Comparison of ENCODE assay signal across 16 cellular contexts in the genomic region with DNA sequence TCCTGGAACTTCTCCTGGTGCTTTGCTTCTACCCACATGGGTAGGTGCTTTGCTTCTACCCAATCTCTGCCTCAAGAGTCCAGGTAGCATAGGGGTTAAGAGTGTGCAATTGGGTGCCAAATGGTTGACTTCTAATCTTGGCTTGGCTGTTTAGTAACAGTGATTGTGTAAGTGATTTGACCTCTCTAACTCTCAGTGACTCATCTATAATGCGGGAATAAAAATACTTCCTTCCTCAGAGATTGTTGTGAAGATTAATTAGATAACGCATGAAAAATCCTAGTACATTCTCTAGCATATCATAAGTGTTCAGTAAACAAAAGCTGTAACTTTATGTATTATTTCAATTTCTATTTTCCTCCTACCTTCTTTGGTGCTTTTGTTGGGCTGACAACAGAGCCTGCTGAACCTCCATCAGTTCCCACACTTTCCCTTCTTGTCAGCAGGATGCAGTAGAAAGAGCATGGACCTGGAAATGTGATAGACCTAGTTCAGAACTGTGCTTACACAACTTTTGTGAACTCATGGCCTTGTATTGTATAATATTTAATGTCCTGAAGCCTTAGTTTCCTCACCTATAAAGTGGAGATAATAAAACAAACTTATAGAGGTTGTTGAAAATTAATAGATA.
DNase-seq lines count a peak whose midpoint lies in the region; ATAC-seq, FAIRE-seq and TF ChIP-seq lines count a peak whose summit lies in the region.
"Had no signal": no experiment of that assay in that cellular context is flagged by ENCODE, and none has a peak within 500 bp of the region (broad histone marks: within the 10 kb centered on the region; RNA-seq: fewer than 3 reads in every experiment).

No MANE protein-coding gene starts in this region.

- TF ChIP-seq EP300 in HepG2 (IDR thresholded peaks at IDR 0.05; ENCODE audit: low read depth in 2 of 2, low read length in 2 of 2) (no peak), HepG2 (CRISPR knock-in tag; IDR thresholded peaks at IDR 0.05; ENCODE audit: borderline replicate concordance) (no peak)

- TF ChIP-seq CTCF in liver (IDR thresholded peaks at IDR 0.05; ENCODE audit: low read depth, low read length, missing input control) (no peak), HepG2 (CRISPR knock-in tag; IDR thresholded peaks at IDR 0.05) (no peak), foreskin fibroblast (IDR thresholded peaks at IDR 0.05; ENCODE audit: low read depth, low read length) (no peak), upper lobe of right lung (IDR thresholded peaks at IDR 0.05) (no peak), GM20000 (IDR thresholded peaks at IDR 0.05; ENCODE audit: extremely low read depth, missing control alignments) (no peak), GM10248 (IDR thresholded peaks at IDR 0.05; ENCODE audit: control extremely low read depth, extremely low read depth, low read depth, missing control alignments) (no peak)

- H3K79me2 ChIP-seq in HepG2 (ENCODE audit: insufficient read depth, low read length), result no peaks in the 10 kb centered on the region

- no peaks in the 10 kb centered on the region for H3K27me3 Mint-ChIP-seq in activated T-helper 17 cell treated with anti-CD3 and anti-CD28 coated beads, Interleukin-2, amount 50 U/mL, for 72 hours
- H3K27me3 Mint-ChIP-seq: activated naive CD8-positive, alpha-beta T cell treated with anti-CD3 and anti-CD28 coated beads, Interleukin-2, amount 50 U/mL, for 24 hours had no signal

- H3K9me3 ChIP-seq in liver (ENCODE audit: control insufficient read depth in 4 of 4, low read length in 3 of 4) (no peaks in the 10 kb centered on the region), HepG2 (ENCODE audit: low read length) (no peaks in the 10 kb centered on the region), upper lobe of right lung (no peaks in the 10 kb centered on the region)
- H3K9me3 ChIP-seq: pancreas had no signal

- DNase-seq in HepG2 (ENCODE audit: low spot score) (no peak), foreskin fibroblast (peak; percentile 32 to 63), upper lobe of right lung (no peak), GM20000 (ENCODE audit: low spot score) (no peak), GM10248 (ENCODE audit: extremely low spot score) (no peak), medulla oblongata (ENCODE audit: extremely low spot score) (no peak)
- DNase-seq: activated naive CD8-positive, alpha-beta T cell treated with anti-CD3 and anti-CD28 coated beads, Interleukin-2, amount 50 U/mL, for 24 hours; cortex of kidney; DMS79 treated with DMSO at 0.1 percent for 48 hours; midbrain; NCI-H1417; NCI-H526 treated with DMSO at 0.1 percent for 48 hours; pancreas; stimulated activated CD4-positive, alpha-beta T cell treated with anti-CD3 and anti-CD28 coated beads, Interleukin-15, amount 100 ng/mL, for 24 hours had no signal

- peak overlapping the region; percentile 0 for H3K4me3 Mint-ChIP-seq in activated T-helper 17 cell treated with anti-CD3 and anti-CD28 coated beads, Interleukin-2, amount 50 U/mL, for 72 hours
- H3K4me3 Mint-ChIP-seq: activated naive CD8-positive, alpha-beta T cell treated with anti-CD3 and anti-CD28 coated beads, Interleukin-2, amount 50 U/mL, for 24 hours had no signal

- in situ Hi-C loops in HepG2 (cut with HindIII; ENCODE audit: extremely low pct_ligation_motif_present, low pct_unique_long_range_greater_than_20kb), result no loop called here

- no peaks in the 10 kb centered on the region for H4K20me1 ChIP-seq in HepG2 (ENCODE audit: insufficient read depth, low read length)

- H3K4me2 ChIP-seq in HepG2 (ENCODE audit: low read depth, low read length), result no peak overlapping the region

- H2AFZ ChIP-seq in HepG2 (ENCODE audit: low read length), result no peak overlapping the region

- peaks cover 4% of the 10 kb centered on the region for H3K9me3 Mint-ChIP-seq in activated T-helper 17 cell treated with anti-CD3 and anti-CD28 coated beads, Interleukin-2, amount 50 U/mL, for 72 hours
- H3K9me3 Mint-ChIP-seq: activated naive CD8-positive, alpha-beta T cell treated with anti-CD3 and anti-CD28 coated beads, Interleukin-2, amount 50 U/mL, for 24 hours had no signal

- intact Hi-C loops in HepG2 (cut with micrococcal nuclease; ENCODE audit: unreplicated experiment), result no loop called here
- intact Hi-C loops in upper lobe of right lung (cut with DNase I), result loop anchor here (10.0 kb wide), 1 partner anchor 49 kb away; no protein-coding TSS in a partner anchor

- H3K27ac Mint-ChIP-seq in activated T-helper 17 cell treated with anti-CD3 and anti-CD28 coated beads, Interleukin-2, amount 50 U/mL, for 72 hours, result no peak overlapping the region
- H3K27ac Mint-ChIP-seq: activated naive CD8-positive, alpha-beta T cell treated with anti-CD3 and anti-CD28 coated beads, Interleukin-2, amount 50 U/mL, for 24 hours had no signal

- ATAC-seq in HepG2, result no peak
- peak; percentile 20 for ATAC-seq in activated T-helper 17 cell treated with anti-CD3 and anti-CD28 coated beads, Interleukin-2, amount 50 U/mL, for 72 hours (replicated peaks)
- peak; percentile 79 for ATAC-seq in upper lobe of right lung
- ATAC-seq: activated naive CD8-positive, alpha-beta T cell treated with anti-CD3 and anti-CD28 coated beads, Interleukin-2, amount 50 U/mL, for 24 hours had no signal

- no TSS peak for BruUV-seq in HepG2 (replicated peaks; lab: Mats Ljungman, UMichigan)

- no peaks in the 10 kb centered on the region for H3K36me3 Mint-ChIP-seq in activated T-helper 17 cell treated with anti-CD3 and anti-CD28 coated beads, Interleukin-2, amount 50 U/mL, for 72 hours (ENCODE audit: low read depth)

- POLR2A ChIA-PET in HepG2 (lab: Yijun Ruan, JAX) (no interaction called here), GM10248 (lab: Yijun Ruan, JAX) (no interaction called here)

- H3K36me3 ChIP-seq in liver (ENCODE audit: control insufficient read depth in 4 of 4, insufficient read depth in 3 of 4, low read depth in 1 of 4, low read length in 3 of 4) (no peaks in the 10 kb centered on the region), HepG2 (replicated peaks in 1 of 2; ENCODE audit: control insufficient read depth in 1 of 2, insufficient read depth in 2 of 2, low read length in 2 of 2) (no peaks in the 10 kb centered on the region), upper lobe of right lung (no peaks in the 10 kb centered on the region)
- H3K36me3 ChIP-seq: pancreas had no signal

- TF ChIP-seq RAD21 in liver (IDR thresholded peaks at IDR 0.05) (peak; percentile 28 to 37), HepG2 (CRISPR knock-in tag; IDR thresholded peaks at IDR 0.05) (no peak)

- H3K4me1 ChIP-seq in liver (ENCODE audit: control insufficient read depth in 4 of 4, insufficient read depth in 4 of 4, low read length in 3 of 4) (peaks cover 1 to 25% (median 4%) of the 10 kb centered on the region in 4 donors), HepG2 (ENCODE audit: insufficient read depth, low read length) (no peaks in the 10 kb centered on the region), upper lobe of right lung (peaks cover 29% of the 10 kb centered on the region)
- H3K4me1 ChIP-seq: pancreas had no signal

- FAIRE-seq in HepG2 (lab: Jason Lieb, UNC), result no peak
- FAIRE-seq: pancreas had no signal

- H3K27me3 ChIP-seq in liver (ENCODE audit: control insufficient read depth in 4 of 4, insufficient read depth in 4 of 4, low read length in 3 of 4), result no peaks in the 10 kb centered on the region
- no peaks in the 10 kb centered on the region for H3K27me3 ChIP-seq in HepG2 (ENCODE audit: control insufficient read depth in 1 of 2, insufficient read depth in 2 of 2, low read length in 2 of 2)
- H3K27me3 ChIP-seq in upper lobe of right lung, result no peaks in the 10 kb centered on the region
- H3K27me3 ChIP-seq: pancreas had no signal

- 11% methylated on average over 2 of the region's 2 CpGs for WGBS in liver
- WGBS in HepG2 (ENCODE audit: low lambda C conversion rate), result 4% methylated on average over 2 of the region's 2 CpGs

- H3K4me3 ChIP-seq in liver (ENCODE audit: low read depth in 1 of 3, low read length in 3 of 3), result peak overlapping the region in 1 of 3 donors; percentile 3
- H3K4me3 ChIP-seq in HepG2 (replicated peaks in 1 of 3; ENCODE audit: insufficient read depth in 1 of 3, low read depth in 2 of 3, low read length in 3 of 3), result no peak overlapping the region
- no peak overlapping the region for H3K4me3 ChIP-seq in foreskin fibroblast (ENCODE audit: low read depth in 1 of 2, low read length in 2 of 2)
- no peak overlapping the region for H3K4me3 ChIP-seq in upper lobe of right lung
- H3K4me3 ChIP-seq: pancreas had no signal

- H3K4me1 Mint-ChIP-seq in activated T-helper 17 cell treated with anti-CD3 and anti-CD28 coated beads, Interleukin-2, amount 50 U/mL, for 72 hours, result peaks cover 36% of the 10 kb centered on the region

- CTCF ChIA-PET in HepG2 (lab: Yijun Ruan, JAX; ENCODE audit: low intra/inter-chr PET ratio, low total read pairs), result no interaction called here
- CTCF ChIA-PET in GM10248 (lab: Yijun Ruan, JAX), result interaction anchor here (1.5 kb wide), 1 partner anchor 17 kb away, joined by 7 read pairs; no protein-coding TSS in a partner anchor

- no peak overlapping the region for H3K9ac ChIP-seq in liver (ENCODE audit: low read depth in 1 of 2, low read length in 2 of 2)
- H3K9ac ChIP-seq in HepG2 (ENCODE audit: insufficient read depth, low read depth, low read length), result no peak overlapping the region

- no peak for TF ChIP-seq POLR2A in HepG2 (IDR thresholded peaks at IDR 0.05; ENCODE audit: insufficient read depth in 1 of 2, low read depth in 2 of 2, low read length in 2 of 2)

- H3K27ac ChIP-seq in liver (ENCODE audit: low read depth in 1 of 2, low read length in 2 of 2) (peak overlapping the region; percentile 73 to 80), HepG2 (ENCODE audit: extremely low read length, insufficient read depth, low read length) (no peak overlapping the region), upper lobe of right lung (peak overlapping the region; percentile 33)

TF ChIP-seq in liver, 16 proteins besides CTCF, POLR2A, EP300 and RAD21 (continues in another document):
- TF ChIP-seq GABPA (IDR thresholded peaks at IDR 0.05 in 1 of 2, conservative IDR thresholded peaks at IDR 0.05 in 1 of 2), result no peak

TF ChIP-seq in HepG2, 621 proteins besides CTCF, POLR2A, EP300 and RAD21 (continues in another document):
- no peak for TF ChIP-seq NFE2L2 (IDR thresholded peaks at IDR 0.05; ENCODE audit: low read length)
- no peak for TF ChIP-seq TCF12 (IDR thresholded peaks at IDR 0.05)
- TF ChIP-seq TCF12 (CRISPR knock-in tag; IDR thresholded peaks at IDR 0.05), result no peak
- TF ChIP-seq, protein P1, sequence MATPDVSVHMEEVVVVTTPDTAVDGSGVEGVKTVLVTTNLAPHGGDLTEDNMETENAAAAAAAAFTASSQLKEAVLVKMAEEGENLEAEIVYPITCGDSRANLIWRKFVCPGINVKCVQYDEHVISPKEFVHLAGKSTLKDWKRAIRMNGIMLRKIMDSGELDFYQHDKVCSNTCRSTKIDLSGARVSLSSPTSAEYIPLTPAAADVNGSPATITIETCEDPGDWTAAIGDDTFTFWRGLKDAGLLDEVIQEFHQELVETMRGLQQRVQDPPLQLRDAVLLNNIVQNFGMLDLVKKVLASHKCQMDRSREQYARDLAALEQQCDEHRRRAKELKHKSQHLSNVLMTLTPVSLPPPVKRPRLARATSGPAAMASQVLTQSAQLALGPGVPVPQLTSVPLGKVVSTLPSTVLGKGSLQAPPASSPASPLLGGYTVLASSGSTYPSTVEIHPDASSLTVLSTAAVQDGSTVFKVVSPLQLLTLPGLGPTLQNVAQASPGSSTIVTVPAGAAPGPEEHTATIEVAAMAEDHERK (CRISPR knock-in tag; IDR thresholded peaks at IDR 0.05; ENCODE audit: low read depth), result no peak
- TF ChIP-seq ZNF232 (CRISPR knock-in tag; IDR thresholded peaks at IDR 0.05; ENCODE audit: borderline replicate concordance), result no peak

Comparison
In these comparisons a context has a peak if more than half of its experiments do, and no peak if none do; other contexts are left out.
1. DNase-seq: peak in foreskin fibroblast (2 of 2); none in HepG2 (single experiment), upper lobe of right lung (single experiment), GM20000 (single experiment), GM10248 (single experiment) and medulla oblongata (single experiment).